In the genomic region with DNA sequence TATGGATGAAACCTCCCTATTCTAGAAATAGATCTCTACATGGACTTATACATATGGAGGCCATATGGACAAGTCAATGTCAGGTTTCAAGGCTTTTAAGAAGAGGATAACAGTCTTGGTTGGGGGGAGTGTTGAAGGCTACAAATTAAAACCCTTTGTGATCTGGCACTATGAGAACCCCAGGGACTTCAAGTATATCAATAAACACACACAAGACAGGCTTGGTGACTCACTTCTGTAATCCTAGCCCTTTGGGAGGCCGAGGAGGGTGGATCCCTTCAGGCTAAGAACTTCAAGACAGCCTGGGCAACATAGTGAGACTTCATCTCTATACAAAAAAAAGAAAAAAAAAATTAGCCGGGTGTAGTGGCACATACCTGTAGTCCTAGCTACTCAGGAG, we compare ENCODE assay signal across 26 cellular contexts.
A peak's percentile ranks its signal among the peaks of the same experiment; 100 is the strongest.
DNase-seq lines count a peak whose midpoint lies in the region; ATAC-seq, FAIRE-seq and TF ChIP-seq lines count a peak whose summit lies in the region.
"Had no signal": no experiment of that assay in that cellular context is flagged by ENCODE, and none has a peak within 500 bp of the region (broad histone marks: within the 10 kb centered on the region; RNA-seq: fewer than 3 reads in every experiment).

No MANE protein-coding gene starts in this region.

- no peak overlapping the region for H3K4me3 ChIP-seq in MG63
- H3K4me3 ChIP-seq in bronchial epithelial cell (ENCODE audit: low read depth, low read length), result no peak overlapping the region
- H3K4me3 ChIP-seq: coronary artery, esophagus muscularis mucosa, lung, psoas muscle, stomach, tibial nerve had no signal

- H3K27ac Mint-ChIP-seq in activated naive CD4-positive, alpha-beta T cell treated with anti-CD3 and anti-CD28 coated beads, Interleukin-2, amount 50 U/mL, for 72 hours, result no peak overlapping the region
- no peak overlapping the region for H3K27ac Mint-ChIP-seq in natural killer cell
- H3K27ac Mint-ChIP-seq: activated CD4-positive, alpha-beta memory T cell treated with anti-CD3 and anti-CD28 coated beads for 36 hours; CD14-positive monocyte; effector memory CD8-positive, alpha-beta T cell had no signal

- intact Hi-C loops in natural killer cell (cut with micrococcal nuclease), result no loop called here

- H3K36me3 Mint-ChIP-seq in activated naive CD4-positive, alpha-beta T cell treated with anti-CD3 and anti-CD28 coated beads, Interleukin-2, amount 50 U/mL, for 72 hours, result no peaks in the 10 kb centered on the region
- no peaks in the 10 kb centered on the region for H3K36me3 Mint-ChIP-seq in natural killer cell
- H3K36me3 Mint-ChIP-seq: activated CD4-positive, alpha-beta memory T cell treated with anti-CD3 and anti-CD28 coated beads for 36 hours; CD14-positive monocyte had no signal

- no peaks in the 10 kb centered on the region for H3K9me3 Mint-ChIP-seq in activated naive CD4-positive, alpha-beta T cell treated with anti-CD3 and anti-CD28 coated beads, Interleukin-2, amount 50 U/mL, for 72 hours
- H3K9me3 Mint-ChIP-seq in natural killer cell, result no peaks in the 10 kb centered on the region
- H3K9me3 Mint-ChIP-seq: activated CD4-positive, alpha-beta memory T cell treated with anti-CD3 and anti-CD28 coated beads for 36 hours; CD14-positive monocyte; effector memory CD8-positive, alpha-beta T cell had no signal

- peak; percentile 35 for DNase-seq in H4 (ENCODE audit: low spot score)
- peak; percentile 55 for DNase-seq in MG63
- DNase-seq in bronchial epithelial cell (ENCODE audit: low read depth), result peak; percentile 72
- peak; percentile 39 for DNase-seq in iris pigment epithelial cell (ENCODE audit: low read depth)
- no peak for DNase-seq in middle frontal gyrus (ENCODE audit: extremely low spot score, low spot score)
- DNase-seq in activated naive CD4-positive, alpha-beta T cell treated with anti-CD3 and anti-CD28 coated beads, Interleukin-2, amount 50 U/mL, for 72 hours (ENCODE audit: low spot score in 2 of 2), result no peak
- no peak for DNase-seq in natural killer cell
- DNase-seq: activated CD4-positive, alpha-beta memory T cell treated with anti-CD3 and anti-CD28 coated beads for 36 hours; activated CD4-positive, CD25-positive, alpha-beta regulatory T cell; activated effector memory CD4-positive, alpha-beta T cell treated with anti-CD3 and anti-CD28 coated beads, Interleukin-2, amount 50 U/mL, for 16 hours; activated T-cell treated with anti-CD3 and anti-CD28 coated beads for 4 hours; brain microvascular endothelial cell; effector memory CD8-positive, alpha-beta T cell; KBM-7; NCI-H1694; psoas muscle; stimulated activated CD8-positive, alpha-beta memory T cell treated with anti-CD3 and anti-CD28 coated beads, Interleukin-4, amount 100 ng/mL, for 48 hours; stomach; T-helper 9 cell had no signal

- H3K36me3 ChIP-seq in MG63, result no peaks in the 10 kb centered on the region
- no peaks in the 10 kb centered on the region for H3K36me3 ChIP-seq in bronchial epithelial cell (ENCODE audit: control insufficient read depth, insufficient read depth, low read length)
- H3K36me3 ChIP-seq: brain microvascular endothelial cell, esophagus muscularis mucosa, stomach, tibial nerve had no signal

- TF ChIP-seq CTCF in bronchial epithelial cell (IDR thresholded peaks at IDR 0.05; ENCODE audit: insufficient read depth, low read length, severe bottlenecking), result no peak
- no peak for TF ChIP-seq CTCF in natural killer cell (IDR thresholded peaks at IDR 0.05)

- no peaks in the 10 kb centered on the region for H3K9me3 ChIP-seq in MG63
- H3K9me3 ChIP-seq: esophagus muscularis mucosa, psoas muscle, stomach, tibial nerve had no signal

- no peak for ATAC-seq in activated naive CD4-positive, alpha-beta T cell treated with anti-CD3 and anti-CD28 coated beads, Interleukin-2, amount 50 U/mL, for 72 hours
- no peak for ATAC-seq in natural killer cell
- ATAC-seq in HG02973 (IDR thresholded peaks at IDR 0.05; ENCODE audit: unreplicated experiment), result no peak
- ATAC-seq: effector memory CD8-positive, alpha-beta T cell; psoas muscle; Right ventricle myocardium inferior had no signal

- H3K27me3 ChIP-seq in MG63 (no peaks in the 10 kb centered on the region), bronchial epithelial cell (ENCODE audit: control insufficient read depth, insufficient read depth, low read length) (no peaks in the 10 kb centered on the region)
- H3K27me3 ChIP-seq: brain microvascular endothelial cell, esophagus muscularis mucosa, stomach, tibial nerve had no signal

- H3K4me1 Mint-ChIP-seq in natural killer cell, result no peaks in the 10 kb centered on the region
- H3K4me1 Mint-ChIP-seq: CD14-positive monocyte had no signal

- H3K27me3 Mint-ChIP-seq in natural killer cell (ENCODE audit: low read depth in 2 of 2), result peaks cover 6 to 15% of the 10 kb centered on the region in 2 donors
- H3K27me3 Mint-ChIP-seq: activated CD4-positive, alpha-beta memory T cell treated with anti-CD3 and anti-CD28 coated beads for 36 hours had no signal

- no peak for FAIRE-seq in bronchial epithelial cell (lab: Jason Lieb, UNC)

- no peak overlapping the region for H3K4me3 Mint-ChIP-seq in natural killer cell
- H3K4me3 Mint-ChIP-seq: activated CD4-positive, alpha-beta memory T cell treated with anti-CD3 and anti-CD28 coated beads for 36 hours; CD14-positive monocyte; effector memory CD8-positive, alpha-beta T cell had no signal

Comparison
In these comparisons a context has a peak if more than half of its experiments do, and no peak if none do; other contexts are left out.
1. DNase-seq: peak in H4 (single experiment), MG63 (single experiment), bronchial epithelial cell (single experiment) and iris pigment epithelial cell (single experiment); none in middle frontal gyrus (single experiment), activated naive CD4-positive, alpha-beta T cell treated with anti-CD3 and anti-CD28 coated beads, Interleukin-2, amount 50 U/mL, for 72 hours (0 of 2) and natural killer cell (single experiment).